ENCODE assay signal across 8 cellular contexts in the genomic region with DNA sequence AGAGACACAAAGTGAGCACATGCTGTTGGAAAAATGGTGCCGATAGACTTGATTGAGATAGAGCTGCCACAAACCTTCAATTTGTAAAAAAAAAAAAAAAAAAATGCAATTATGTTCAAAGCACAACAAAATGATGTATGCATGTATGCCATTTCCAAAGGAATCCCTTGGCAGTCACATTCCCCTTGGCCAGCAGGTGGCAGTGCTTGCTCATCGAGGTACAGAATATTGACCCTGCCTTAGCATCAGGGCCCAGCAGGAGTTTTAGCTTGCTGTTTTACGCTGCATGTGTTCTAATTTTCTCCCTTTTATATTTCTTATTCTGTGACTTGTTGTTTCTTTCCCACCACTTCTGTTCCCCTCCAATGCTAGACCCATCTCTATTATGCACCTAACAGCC. TPM values are rescaled to one million over a fixed set of nuclear protein-coding genes. Genes with fewer than 3 reads are reported as not detected.
DNase-seq lines count a peak whose midpoint lies in the region; ATAC-seq and TF ChIP-seq lines count a peak whose summit lies in the region.

No MANE protein-coding gene starts in this region.

- peak; percentile 55 for ATAC-seq in GM19023 (IDR thresholded peaks at IDR 0.05; ENCODE audit: unreplicated experiment)
- ATAC-seq in HG03354 (IDR thresholded peaks at IDR 0.05; ENCODE audit: poor library complexity, severe bottlenecking, unreplicated experiment) = peak; percentile 80
- peak; percentile 86 for ATAC-seq in memory B cell (ENCODE audit: low read depth)

- H3K36me3 Mint-ChIP-seq in activated CD4-positive, alpha-beta memory T cell treated with anti-CD3 and anti-CD28 coated beads for 36 hours = no peaks in the 10 kb centered on the region
- H3K36me3 Mint-ChIP-seq in memory B cell = no peaks in the 10 kb centered on the region

- no peaks in the 10 kb centered on the region for H3K27me3 Mint-ChIP-seq in activated CD4-positive, alpha-beta memory T cell treated with anti-CD3 and anti-CD28 coated beads for 36 hours
- no peaks in the 10 kb centered on the region for H3K27me3 Mint-ChIP-seq in memory B cell

- H3K27ac Mint-ChIP-seq in activated CD4-positive, alpha-beta memory T cell treated with anti-CD3 and anti-CD28 coated beads for 36 hours = no peak overlapping the region
- H3K27ac Mint-ChIP-seq in memory B cell = peak overlapping the region; percentile 82

- DNase-seq in AG10803 (ENCODE audit: low read depth) (peak; percentile 55), NCI-H526 (lab: John Stamatoyannopoulos, UW) (peak; percentile 28 to 87), memory B cell (ENCODE audit: low spot score in 2 of 2) (peak; percentile 69 to 82)
- DNase-seq in activated CD4-positive, alpha-beta memory T cell treated with anti-CD3 and anti-CD28 coated beads for 36 hours = peak; percentile 81
- DNase-seq in effector CD4-positive, alpha-beta T cell = peak; percentile 70
- peak; percentile 52 to 54 for DNase-seq in stimulated activated CD8-positive, alpha-beta memory T cell treated with anti-CD3 and anti-CD28 coated beads, Interleukin-2, amount 100 ng/mL, for 1 hour (ENCODE audit: low read depth in 2 of 2)

- intact Hi-C loops in activated CD4-positive, alpha-beta memory T cell treated with anti-CD3 and anti-CD28 coated beads for 36 hours (cut with micrococcal nuclease) = loop anchor here (1.0 to 10.0 kb wide), 4 partner anchors 42 to 579 kb away; a partner anchor contains a TSS

- POLR2A ChIA-PET in activated CD4-positive, alpha-beta memory T cell treated with anti-CD3 and anti-CD28 coated beads for 36 hours (lab: Charles Lee) = interaction anchor here (0.9 kb wide), 1 partner anchor 101 kb away, joined by 3 read pairs; no protein-coding TSS in a partner anchor

- no peak overlapping the region for H3K4me3 ChIP-seq in AG10803 (ENCODE audit: low read length)

- no peaks in the 10 kb centered on the region for H3K9me3 Mint-ChIP-seq in activated CD4-positive, alpha-beta memory T cell treated with anti-CD3 and anti-CD28 coated beads for 36 hours
- no peaks in the 10 kb centered on the region for H3K9me3 Mint-ChIP-seq in memory B cell

- CTCF ChIA-PET in activated CD4-positive, alpha-beta memory T cell treated with anti-CD3 and anti-CD28 coated beads for 36 hours (lab: Charles Lee) = interaction anchor here (0.6 to 7.3 kb wide), 18 partner anchors 9 to 582 kb away, joined by 3 to 168 read pairs (median 4); a partner anchor contains a TSS

- peaks cover 16% of the 10 kb centered on the region for H3K4me1 Mint-ChIP-seq in activated CD4-positive, alpha-beta memory T cell treated with anti-CD3 and anti-CD28 coated beads for 36 hours (ENCODE audit: low read depth)
- peaks cover 14% of the 10 kb centered on the region for H3K4me1 Mint-ChIP-seq in memory B cell

- TF ChIP-seq CTCF in AG10803 (conservative IDR thresholded peaks at IDR 0.05; ENCODE audit: low read length) = peak; percentile 79

- H3K4me3 Mint-ChIP-seq in activated CD4-positive, alpha-beta memory T cell treated with anti-CD3 and anti-CD28 coated beads for 36 hours = no peak overlapping the region
- H3K4me3 Mint-ChIP-seq in memory B cell = peak overlapping the region; percentile 50

RNA-seq across cellular contexts. Expression of a gene that starts 34.5 kb away (rescaled TPM):
- not detected for total RNA-seq in activated CD4-positive, alpha-beta memory T cell treated with anti-CD3 and anti-CD28 coated beads for 36 hours

RNA-seq across cellular contexts. Expression of a gene that starts 59.8 kb away (rescaled TPM):
- total RNA-seq in activated CD4-positive, alpha-beta memory T cell treated with anti-CD3 and anti-CD28 coated beads for 36 hours = not detected
